Comparison of ENCODE assay signal across 9 cellular contexts in the genomic region with DNA sequence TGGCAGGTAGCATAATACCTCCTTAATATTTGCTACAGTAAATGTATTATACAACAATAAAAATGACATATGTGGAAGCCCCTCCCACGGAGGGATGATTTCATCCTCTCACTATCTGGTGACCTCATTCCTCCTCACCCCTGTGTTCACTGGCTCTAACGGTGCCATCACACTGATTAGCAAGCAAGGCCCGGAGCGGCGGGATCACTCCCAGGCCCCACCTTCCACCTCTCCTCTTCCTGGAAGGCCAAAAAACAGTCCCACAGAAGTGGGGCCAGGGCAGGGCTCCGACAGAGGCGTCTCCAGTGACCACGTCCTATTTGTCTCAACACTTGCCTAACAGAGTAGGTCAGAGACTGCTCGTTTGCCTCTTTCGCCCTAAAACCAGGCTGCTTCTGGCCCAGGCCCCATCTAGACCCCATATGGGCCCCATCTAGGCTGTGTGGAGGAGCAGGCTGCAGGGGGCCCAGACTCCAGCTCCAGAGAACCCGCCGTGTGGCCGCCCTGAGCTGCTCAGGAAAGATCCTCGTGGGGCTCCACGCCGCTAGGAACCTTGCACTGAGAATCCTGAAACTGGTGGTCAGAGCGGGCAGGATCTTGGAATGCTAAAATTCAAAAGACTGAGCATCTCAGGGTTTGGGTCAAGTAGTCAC. TPM values are rescaled to one million over a fixed set of nuclear protein-coding genes. Genes with fewer than 3 reads are reported as not detected.
DNase-seq lines count a peak whose midpoint lies in the region; ATAC-seq and TF ChIP-seq lines count a peak whose summit lies in the region.
"Had no signal": no experiment of that assay in that cellular context is flagged by ENCODE, and none has a peak within 500 bp of the region (broad histone marks: within the 10 kb centered on the region; RNA-seq: fewer than 3 reads in every experiment).

No MANE protein-coding gene starts in this region.

- peaks cover 24% of the 10 kb centered on the region for H3K27me3 ChIP-seq in gastroesophageal sphincter

- peaks cover 0 to 13% (median 11%) of the 10 kb centered on the region in 3 donors for H3K4me1 ChIP-seq in gastroesophageal sphincter

- no peaks in the 10 kb centered on the region for H3K36me3 ChIP-seq in gastroesophageal sphincter

- TF ChIP-seq CTCF in AG10803 (conservative IDR thresholded peaks at IDR 0.05; ENCODE audit: low read length) (no peak), gastroesophageal sphincter (IDR thresholded peaks at IDR 0.05) (no peak)

- no peak for TF ChIP-seq EP300 in gastroesophageal sphincter (IDR thresholded peaks at IDR 0.05)

- no peaks in the 10 kb centered on the region for H3K9me3 ChIP-seq in gastroesophageal sphincter

- no peak for TF ChIP-seq POLR2A in gastroesophageal sphincter (IDR thresholded peaks at IDR 0.05)

- peak overlapping the region in 3 of 4 donors; percentile 25 to 65 (median 37) for H3K27ac ChIP-seq in gastroesophageal sphincter

- ATAC-seq in gastroesophageal sphincter (peak; percentile 64), HG03469 (IDR thresholded peaks at IDR 0.05; ENCODE audit: unreplicated experiment) (no peak), HG03442 (IDR thresholded peaks at IDR 0.05; ENCODE audit: unreplicated experiment) (no peak)

- H3K4me3 ChIP-seq in AG10803 (ENCODE audit: low read length) (no peak overlapping the region), gastroesophageal sphincter (no peak overlapping the region)

- WGBS in gastroesophageal sphincter (ENCODE audit: low coverage in 1 of 2), 2 donors: 34 to 76% methylated on average over 6 to 9 of the region's 17 CpGs

- DNase-seq in AG10803 (ENCODE audit: low read depth) (peak; percentile 81), MV-4-11 (lab: John Stamatoyannopoulos, UW) (peak; percentile 64), NCI-H526 treated with DMSO at 0.1 percent for 48 hours (lab: John Stamatoyannopoulos, UW) (no peak)
- peak; percentile 78 to 80 for DNase-seq in activated T-cell treated with anti-CD3 and anti-CD28 coated beads, Interleukin-2, amount 50 U/mL, for 48 hours
- DNase-seq in stimulated activated CD4-positive, alpha-beta T cell treated with anti-CD3 and anti-CD28 coated beads, Interleukin-15, amount 100 ng/mL, for 24 hours: peak; percentile 71

RNA-seq across cellular contexts. Expression of gene SELPLG, which starts 3.7 kb away (rescaled TPM):
- 10 to 100 TPM in 1 of 4 donors, 1 to 10 TPM in 3; 3.6 to 12.4 (median 5.5) TPM for total RNA-seq in gastroesophageal sphincter

RNA-seq across cellular contexts. Expression of gene TMEM119, which starts 32.1 kb away (rescaled TPM):
- total RNA-seq in gastroesophageal sphincter: 1 to 10 TPM; 2.3 to 5.9 (median 4.5) TPM
- total RNA-seq: dermis microvascular lymphatic vessel endothelial cell had no signal
